In the genomic region with DNA sequence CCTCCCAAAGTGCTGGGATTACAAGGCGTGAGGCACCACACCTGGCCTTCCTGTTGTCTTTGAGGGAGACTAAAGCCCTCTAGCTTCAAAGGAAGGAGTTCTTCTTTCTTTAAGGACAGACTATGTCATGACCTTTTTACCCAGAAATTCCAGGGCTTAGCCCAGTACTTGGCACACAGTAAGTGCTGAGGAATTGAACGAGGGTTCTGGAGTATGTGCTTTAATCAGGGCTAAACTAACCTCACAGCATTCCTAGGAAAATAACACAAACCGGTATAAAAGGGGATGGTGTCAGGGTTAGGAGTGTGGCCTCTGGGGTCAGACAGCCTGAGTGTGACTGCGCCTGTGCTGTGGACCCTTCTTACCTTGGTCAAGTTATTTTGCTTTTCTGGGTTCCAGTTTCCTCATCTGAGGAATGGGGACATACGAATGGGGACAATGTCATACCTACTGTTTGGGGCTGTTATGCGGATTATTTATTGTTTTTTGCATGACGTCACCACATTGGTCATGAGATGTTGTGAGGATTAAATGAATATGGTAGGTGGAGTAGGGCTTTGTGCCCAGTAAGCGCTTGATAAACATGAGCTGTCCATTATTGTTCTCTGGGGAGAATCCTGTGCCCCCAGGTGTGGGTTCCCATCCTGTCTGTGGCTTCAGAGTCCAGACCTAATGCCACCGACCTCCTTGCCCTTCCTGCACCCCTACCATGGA, we compare ENCODE assay signal across 15 cellular contexts.
"Had no signal": no experiment of that assay in that cellular context is flagged by ENCODE, and none has a peak within 500 bp of the region (broad histone marks: within the 10 kb centered on the region; RNA-seq: fewer than 3 reads in every experiment).

No MANE protein-coding gene starts in this region.

- DNase-seq: activated CD4-positive, alpha-beta memory T cell treated with anti-CD3 and anti-CD28 coated beads for 36 hours; activated gamma-delta T cell; activated T-cell treated with anti-CD3 and anti-CD28 coated beads, Interleukin-2, amount 50 U/mL, for 48 hours; effector memory CD4-positive, alpha-beta T cell; left cardiac atrium; sigmoid colon; spleen; stimulated activated CD4-positive, alpha-beta T cell treated with anti-CD3 and anti-CD28 coated beads, Interleukin-4, amount 100 ng/mL, for 4 hours; stimulated activated naive CD4-positive, alpha-beta T cell had no signal

- H3K27me3 Mint-ChIP-seq: activated CD4-positive, alpha-beta memory T cell treated with anti-CD3 and anti-CD28 coated beads for 36 hours; activated naive CD4-positive, alpha-beta T cell treated with anti-CD3 and anti-CD28 coated beads, Interleukin-2, amount 50 U/mL, for 24 hours; naive thymus-derived CD8-positive, alpha-beta T cell had no signal

- H3K4me1 ChIP-seq: breast epithelium, parathyroid adenoma had no signal

- H3K36me3 Mint-ChIP-seq: activated naive CD4-positive, alpha-beta T cell treated with anti-CD3 and anti-CD28 coated beads, Interleukin-2, amount 50 U/mL, for 24 hours; naive thymus-derived CD8-positive, alpha-beta T cell had no signal

- ATAC-seq: left cardiac atrium; naive thymus-derived CD8-positive, alpha-beta T cell had no signal

- H3K9me3 ChIP-seq: breast epithelium, neutrophil, sigmoid colon, spleen had no signal

- H3K36me3 ChIP-seq: breast epithelium, neutrophil, sigmoid colon, spleen had no signal

- H3K27me3 ChIP-seq: breast epithelium, neutrophil, sigmoid colon, spleen had no signal

- H2AFZ ChIP-seq: parathyroid adenoma had no signal

- H3K4me3 ChIP-seq: breast epithelium, sigmoid colon, spleen had no signal

- H3K9me3 Mint-ChIP-seq: activated CD4-positive, alpha-beta memory T cell treated with anti-CD3 and anti-CD28 coated beads for 36 hours; activated naive CD4-positive, alpha-beta T cell treated with anti-CD3 and anti-CD28 coated beads, Interleukin-2, amount 50 U/mL, for 24 hours; naive thymus-derived CD8-positive, alpha-beta T cell had no signal

- H3K27ac Mint-ChIP-seq: activated CD4-positive, alpha-beta memory T cell treated with anti-CD3 and anti-CD28 coated beads for 36 hours; activated naive CD4-positive, alpha-beta T cell treated with anti-CD3 and anti-CD28 coated beads, Interleukin-2, amount 50 U/mL, for 24 hours had no signal

- H3K4me3 Mint-ChIP-seq: activated CD4-positive, alpha-beta memory T cell treated with anti-CD3 and anti-CD28 coated beads for 36 hours; activated naive CD4-positive, alpha-beta T cell treated with anti-CD3 and anti-CD28 coated beads, Interleukin-2, amount 50 U/mL, for 24 hours; naive thymus-derived CD8-positive, alpha-beta T cell had no signal

- FAIRE-seq: astrocyte had no signal

- H3K9ac ChIP-seq: parathyroid adenoma had no signal

- H3K27ac ChIP-seq: breast epithelium, neutrophil, parathyroid adenoma, sigmoid colon, spleen had no signal
